1 cellular context compared by ENCODE assay signal in the genomic region with DNA sequence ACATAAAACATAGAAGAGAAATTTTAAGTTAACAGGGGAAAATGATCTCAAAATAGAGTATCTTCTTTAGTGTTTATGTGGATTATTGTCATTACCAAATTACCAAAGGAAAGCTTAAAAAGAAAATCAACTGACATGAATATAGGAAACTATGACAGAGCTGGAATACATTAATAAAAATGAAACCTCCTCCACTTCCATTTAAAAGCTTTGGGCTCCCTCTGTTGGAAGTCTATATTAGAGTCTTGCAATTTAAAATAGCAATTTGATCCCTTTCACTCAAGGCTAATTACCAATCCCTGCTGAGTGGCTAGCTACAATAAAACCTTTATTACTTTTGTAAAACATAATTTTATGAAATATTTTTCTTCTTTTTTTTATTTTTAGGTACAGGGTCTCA.
TF ChIP-seq lines count a peak whose summit lies in the region.

No MANE protein-coding gene starts in this region.

TF ChIP-seq in HEK293, 187 proteins besides CTCF, POLR2A, EP300 and RAD21 (continued from another document):
- TF ChIP-seq, protein P1, sequence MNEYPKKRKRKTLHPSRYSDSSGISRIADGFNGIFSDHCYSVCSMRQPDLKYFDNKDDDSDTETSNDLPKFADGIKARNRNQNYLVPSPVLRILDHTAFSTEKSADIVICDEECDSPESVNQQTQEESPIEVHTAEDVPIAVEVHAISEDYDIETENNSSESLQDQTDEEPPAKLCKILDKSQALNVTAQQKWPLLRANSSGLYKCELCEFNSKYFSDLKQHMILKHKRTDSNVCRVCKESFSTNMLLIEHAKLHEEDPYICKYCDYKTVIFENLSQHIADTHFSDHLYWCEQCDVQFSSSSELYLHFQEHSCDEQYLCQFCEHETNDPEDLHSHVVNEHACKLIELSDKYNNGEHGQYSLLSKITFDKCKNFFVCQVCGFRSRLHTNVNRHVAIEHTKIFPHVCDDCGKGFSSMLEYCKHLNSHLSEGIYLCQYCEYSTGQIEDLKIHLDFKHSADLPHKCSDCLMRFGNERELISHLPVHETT (tag by site-specific recombination; IDR thresholded peaks at IDR 0.05), result no peak
- TF ChIP-seq ZNF155 (tag by site-specific recombination; IDR thresholded peaks at IDR 0.05), result no peak
